In the genomic region with DNA sequence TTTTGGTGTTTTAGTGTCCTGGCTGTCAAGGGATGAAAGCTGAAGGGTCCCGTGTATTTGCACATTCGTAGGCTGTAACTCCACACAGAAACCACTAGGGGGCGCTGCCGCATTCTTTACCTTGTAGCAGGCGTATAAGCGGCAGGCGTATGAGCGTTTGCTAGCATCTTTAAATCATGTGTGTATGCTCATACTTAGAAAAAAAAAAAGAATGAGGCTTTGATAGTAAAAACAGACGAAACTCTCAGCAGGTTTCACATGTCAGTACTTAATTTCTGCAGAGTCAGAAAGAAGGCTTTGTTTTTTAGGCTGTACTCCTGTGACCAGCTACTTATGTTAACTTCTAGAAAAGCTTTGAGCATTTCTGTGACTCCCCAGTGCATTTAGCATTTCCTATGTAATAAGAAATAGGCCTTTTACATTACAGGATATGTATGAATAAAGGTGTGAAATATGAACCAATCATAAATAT, we compare ENCODE assay signal across 8 cellular contexts.
DNase-seq lines count a peak whose midpoint lies in the region; ATAC-seq and TF ChIP-seq lines count a peak whose summit lies in the region.

No MANE protein-coding gene starts in this region.

- H3K36me3 ChIP-seq in HCT116 (ENCODE audit: control insufficient read depth in 1 of 2, insufficient read depth in 2 of 2, low read length in 2 of 2) (no peaks in the 10 kb centered on the region), MM.1S (replicated peaks; ENCODE audit: insufficient read depth, low read length) (no peaks in the 10 kb centered on the region), SK-N-MC (ENCODE audit: insufficient read depth, low read length) (no peaks in the 10 kb centered on the region), vagina (no peaks in the 10 kb centered on the region)

- CTCF ChIA-PET in HCT116 (lab: Charles Lee): interaction anchor here (0.6 to 1.7 kb wide), 6 partner anchors 140 to 1202 kb away, joined by 3 to 9 read pairs (median 3); no protein-coding TSS in a partner anchor

- no peak overlapping the region for H3K27ac ChIP-seq in HCT116 (ENCODE audit: low read depth, low read length)
- H3K27ac ChIP-seq in MM.1S (ENCODE audit: low read length): no peak overlapping the region
- no peak overlapping the region for H3K27ac ChIP-seq in SK-N-MC
- H3K27ac ChIP-seq in vagina: no peak overlapping the region

- RAD21 ChIA-PET in HCT116 (lab: Charles Lee; ENCODE audit: low non-redundant PET in 1 of 2, low total read pairs in 2 of 2, uncharacterized antibody in 2 of 2, unreplicated experiment in 2 of 2): interaction anchor here (0.6 to 0.9 kb wide), 4 partner anchors 187 to 757 kb away, joined by 3 read pairs; no protein-coding TSS in a partner anchor

- H3K9me2 ChIP-seq in HCT116 (ENCODE audit: insufficient read depth) (no peaks in the 10 kb centered on the region), MM.1S (replicated peaks; ENCODE audit: insufficient read depth, low read length) (no peaks in the 10 kb centered on the region)

- H3K4me2 ChIP-seq in HCT116 (ENCODE audit: low read length) (no peak overlapping the region), MM.1S (ENCODE audit: low read depth, low read length) (no peak overlapping the region)

- H3K9ac ChIP-seq in HCT116 (ENCODE audit: low read length) (no peak overlapping the region), MM.1S (ENCODE audit: low read length) (no peak overlapping the region), SK-N-MC (ENCODE audit: insufficient read length) (no peak overlapping the region)

- no peaks in the 10 kb centered on the region for H3K79me2 ChIP-seq in HCT116 (ENCODE audit: insufficient read depth, low read length)
- no peaks in the 10 kb centered on the region for H3K79me2 ChIP-seq in MM.1S (ENCODE audit: low read length)

- TF ChIP-seq POLR2A in HCT116 (IDR thresholded peaks at IDR 0.05; ENCODE audit: borderline replicate concordance, extremely low read depth, insufficient read depth, insufficient read length) (no peak), vagina (IDR thresholded peaks at IDR 0.05) (no peak)

- H3K4me1 ChIP-seq in HCT116 (ENCODE audit: control insufficient read depth in 1 of 2, insufficient read depth in 2 of 2, low read length in 2 of 2): no peaks in the 10 kb centered on the region
- no peaks in the 10 kb centered on the region for H3K4me1 ChIP-seq in MM.1S (ENCODE audit: low read length)
- H3K4me1 ChIP-seq in vagina: no peaks in the 10 kb centered on the region

- H3K27me3 ChIP-seq in HCT116 (ENCODE audit: insufficient read depth, low read length) (no peaks in the 10 kb centered on the region), MM.1S (replicated peaks; ENCODE audit: insufficient read depth, low read length) (no peaks in the 10 kb centered on the region), vagina (no peaks in the 10 kb centered on the region)

- TF ChIP-seq RAD21 in HCT116 (IDR thresholded peaks at IDR 0.05; ENCODE audit: low read depth): peak; percentile 68

- H3K4me3 ChIP-seq in GM12864 (ENCODE audit: low read depth, low read length) (no peak overlapping the region), HCT116 (replicated peaks in 1 of 2; ENCODE audit: low read depth in 1 of 2, low read length in 2 of 2) (no peak overlapping the region), MM.1S (ENCODE audit: low read length) (no peak overlapping the region), SK-N-MC (no peak overlapping the region), vagina (no peak overlapping the region)

- BruUV-seq in HCT116 (replicated peaks; lab: Mats Ljungman, UMichigan): no TSS peak

- no peak overlapping the region for H2AFZ ChIP-seq in HCT116 (ENCODE audit: low read depth, low read length, poor library complexity, severe bottlenecking)
- H2AFZ ChIP-seq in MM.1S (ENCODE audit: low read length): no peak overlapping the region

- H4K20me1 ChIP-seq in HCT116 (ENCODE audit: insufficient read depth) (no peaks in the 10 kb centered on the region), MM.1S (ENCODE audit: insufficient read depth, low read length) (no peaks in the 10 kb centered on the region)

- intact Hi-C loops in HCT116 (cut with micrococcal nuclease) (loop anchor here (1.0 to 5.0 kb wide), 6 partner anchors 187 to 1202 kb away; no protein-coding TSS in a partner anchor), Right ventricle myocardium superior (cut with DNase I) (loop anchor here (2.0 to 5.0 kb wide), 2 partner anchors 190 to 772 kb away; no protein-coding TSS in a partner anchor), posterior vena cava (cut with DNase I) (loop anchor here in 1 of 2 donors (5.0 kb wide), 1 partner anchor 182 kb away; no protein-coding TSS in a partner anchor), vagina (cut with DNase I) (loop anchor here (5.0 to 10.0 kb wide), 2 partner anchors 180 to 427 kb away; no protein-coding TSS in a partner anchor)

- peak; percentile 87 for TF ChIP-seq CTCF in GM12864 (IDR thresholded peaks at IDR 0.05; ENCODE audit: low read depth, low read length, missing control alignments)
- TF ChIP-seq CTCF in HCT116 (IDR thresholded peaks at IDR 0.05 in 2 of 3, conservative IDR thresholded peaks at IDR 0.05 in 1 of 3; ENCODE audit: borderline replicate concordance in 1 of 3, insufficient read depth in 1 of 3, low read depth in 2 of 3, low read length in 2 of 3): peak; percentile 53 to 89 (median 82); a peak in 5 of 6 replicates
- TF ChIP-seq CTCF in MM.1S (IDR thresholded peaks at IDR 0.05; ENCODE audit: low read length): peak; percentile 69
- TF ChIP-seq CTCF in vagina (IDR thresholded peaks at IDR 0.05): peak; percentile 88 to 95 (median 91)

- ATAC-seq in HCT116: peak; percentile 83
- peak; percentile 95 for ATAC-seq in Right ventricle myocardium superior (ENCODE audit: poor library complexity)

- no peaks in the 10 kb centered on the region for H3F3A ChIP-seq in MM.1S (ENCODE audit: insufficient read depth, low read length)

- H3K9me3 ChIP-seq in HCT116 (ENCODE audit: control insufficient read depth in 1 of 2, insufficient read depth in 1 of 2, low read depth in 1 of 2, low read length in 2 of 2) (no peaks in the 10 kb centered on the region), MM.1S (replicated peaks; ENCODE audit: insufficient read depth, low read length) (no peaks in the 10 kb centered on the region), SK-N-MC (ENCODE audit: low read depth, low read length) (no peaks in the 10 kb centered on the region), vagina (no peaks in the 10 kb centered on the region)

- DNase-seq in GM12864 (ENCODE audit: low read depth): peak; percentile 24
- peak; percentile 48 for DNase-seq in HCT116 (ENCODE audit: low read depth, low spot score)
- DNase-seq in MM.1S: peak; percentile 61
- peak; percentile 60 for DNase-seq in SK-N-MC (ENCODE audit: low read depth, low spot score)
- peak; percentile 59 for DNase-seq in activated naive CD4-positive, alpha-beta T cell treated with anti-CD3 and anti-CD28 coated beads, Interleukin-2, amount 50 U/mL, for 16 hours
- peak; percentile 83 for DNase-seq in Right ventricle myocardium superior
- DNase-seq in posterior vena cava (ENCODE audit: low spot score): peak; percentile 93
- no peak for DNase-seq in vagina (ENCODE audit: extremely low spot score in 2 of 2)

- POLR2A ChIA-PET in HCT116 (lab: Charles Lee): no interaction called here

TF ChIP-seq in HCT116, 20 proteins besides CTCF, POLR2A, EP300 and RAD21:
- TF ChIP-seq, protein P1, sequence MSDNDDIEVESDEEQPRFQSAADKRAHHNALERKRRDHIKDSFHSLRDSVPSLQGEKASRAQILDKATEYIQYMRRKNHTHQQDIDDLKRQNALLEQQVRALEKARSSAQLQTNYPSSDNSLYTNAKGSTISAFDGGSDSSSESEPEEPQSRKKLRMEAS (IDR thresholded peaks at IDR 0.05): no peak

Comparison
In these comparisons a context has a peak if more than half of its experiments do, and no peak if none do; other contexts are left out.
1. DNase-seq: peak in GM12864 (single experiment), HCT116 (single experiment), MM.1S (single experiment), SK-N-MC (single experiment), activated naive CD4-positive, alpha-beta T cell treated with anti-CD3 and anti-CD28 coated beads, Interleukin-2, amount 50 U/mL, for 16 hours (single experiment), Right ventricle myocardium superior (single experiment) and posterior vena cava (single experiment); none in vagina (0 of 2).
2. Peak in every context shown above with its lines, with median percentiles within 50 percentile points of each other: CTCF ChIP-seq.